In genomic region chr13:110869805-110870706, GRCh38 we compare ENCODE assay signal across 1 cellular context.
A peak's percentile ranks its signal among the peaks of the same experiment; 100 is the strongest.
TF ChIP-seq lines count a peak whose summit lies in the region.

No MANE protein-coding gene starts in this region.

TF ChIP-seq in HEK293, 187 proteins besides CTCF, POLR2A, EP300 and RAD21 (continued from another document and continues in another):
- no peak for TF ChIP-seq ZNF837 (tag by site-specific recombination; IDR thresholded peaks at IDR 0.05)
- TF ChIP-seq TCF7L2 (IDR thresholded peaks at IDR 0.05; ENCODE audit: borderline replicate concordance, low read depth, low read length): no peak
- no peak for TF ChIP-seq ZNF302 (tag by site-specific recombination; IDR thresholded peaks at IDR 0.05; ENCODE audit: low read depth)
- TF ChIP-seq ZNF560 (tag by site-specific recombination; IDR thresholded peaks at IDR 0.05; ENCODE audit: borderline replicate concordance): no peak
- TF ChIP-seq, protein P1, sequence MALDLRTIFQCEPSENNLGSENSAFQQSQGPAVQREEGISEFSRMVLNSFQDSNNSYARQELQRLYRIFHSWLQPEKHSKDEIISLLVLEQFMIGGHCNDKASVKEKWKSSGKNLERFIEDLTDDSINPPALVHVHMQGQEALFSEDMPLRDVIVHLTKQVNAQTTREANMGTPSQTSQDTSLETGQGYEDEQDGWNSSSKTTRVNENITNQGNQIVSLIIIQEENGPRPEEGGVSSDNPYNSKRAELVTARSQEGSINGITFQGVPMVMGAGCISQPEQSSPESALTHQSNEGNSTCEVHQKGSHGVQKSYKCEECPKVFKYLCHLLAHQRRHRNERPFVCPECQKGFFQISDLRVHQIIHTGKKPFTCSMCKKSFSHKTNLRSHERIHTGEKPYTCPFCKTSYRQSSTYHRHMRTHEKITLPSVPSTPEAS (tag by site-specific recombination; IDR thresholded peaks at IDR 0.05): peak; percentile 40; the same call in 1 of the 2 replicates
- no peak for TF ChIP-seq ZNF776 (tag by site-specific recombination; IDR thresholded peaks at IDR 0.05; ENCODE audit: borderline replicate concordance)
- TF ChIP-seq, protein P2, sequence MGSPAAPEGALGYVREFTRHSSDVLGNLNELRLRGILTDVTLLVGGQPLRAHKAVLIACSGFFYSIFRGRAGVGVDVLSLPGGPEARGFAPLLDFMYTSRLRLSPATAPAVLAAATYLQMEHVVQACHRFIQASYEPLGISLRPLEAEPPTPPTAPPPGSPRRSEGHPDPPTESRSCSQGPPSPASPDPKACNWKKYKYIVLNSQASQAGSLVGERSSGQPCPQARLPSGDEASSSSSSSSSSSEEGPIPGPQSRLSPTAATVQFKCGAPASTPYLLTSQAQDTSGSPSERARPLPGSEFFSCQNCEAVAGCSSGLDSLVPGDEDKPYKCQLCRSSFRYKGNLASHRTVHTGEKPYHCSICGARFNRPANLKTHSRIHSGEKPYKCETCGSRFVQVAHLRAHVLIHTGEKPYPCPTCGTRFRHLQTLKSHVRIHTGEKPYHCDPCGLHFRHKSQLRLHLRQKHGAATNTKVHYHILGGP (tag by site-specific recombination; IDR thresholded peaks at IDR 0.05): no peak
- no peak for TF ChIP-seq ZNF596 (tag by site-specific recombination; IDR thresholded peaks at IDR 0.05)
- TF ChIP-seq ZBTB21 (tag by site-specific recombination; IDR thresholded peaks at IDR 0.05): peak; percentile 89
- TF ChIP-seq SCRT1 (tag by site-specific recombination; IDR thresholded peaks at IDR 0.05; ENCODE audit: borderline replicate concordance): no peak
- TF ChIP-seq ZNF324 (tag by site-specific recombination; IDR thresholded peaks at IDR 0.05): peak; percentile 99
- peak; percentile 68 for TF ChIP-seq TRIM28 (IDR thresholded peaks at IDR 0.05; ENCODE audit: borderline replicate concordance, low read length)
- peak; percentile 100 for TF ChIP-seq HIC1 (tag by site-specific recombination; IDR thresholded peaks at IDR 0.05)
- no peak for TF ChIP-seq ZNF174 (tag by site-specific recombination; IDR thresholded peaks at IDR 0.05)
- TF ChIP-seq ZNF530 (tag by site-specific recombination; IDR thresholded peaks at IDR 0.05; ENCODE audit: low read depth): no peak
- no peak for TF ChIP-seq ZNF404 (tag by site-specific recombination; IDR thresholded peaks at IDR 0.05)
- TF ChIP-seq INSM2 (tag by site-specific recombination; IDR thresholded peaks at IDR 0.05): peak; percentile 98
- TF ChIP-seq ZNF449 (tag by site-specific recombination; IDR thresholded peaks at IDR 0.05): no peak
- TF ChIP-seq ZNF549 (tag by site-specific recombination; IDR thresholded peaks at IDR 0.05): no peak
- TF ChIP-seq ZNF571 (tag by site-specific recombination; IDR thresholded peaks at IDR 0.05): no peak
- peak; percentile 57 for TF ChIP-seq ZIC2 (tag by site-specific recombination; IDR thresholded peaks at IDR 0.05)
- no peak for TF ChIP-seq ZNF654 (tag by site-specific recombination; IDR thresholded peaks at IDR 0.05; ENCODE audit: low read depth)
- TF ChIP-seq, protein P3, sequence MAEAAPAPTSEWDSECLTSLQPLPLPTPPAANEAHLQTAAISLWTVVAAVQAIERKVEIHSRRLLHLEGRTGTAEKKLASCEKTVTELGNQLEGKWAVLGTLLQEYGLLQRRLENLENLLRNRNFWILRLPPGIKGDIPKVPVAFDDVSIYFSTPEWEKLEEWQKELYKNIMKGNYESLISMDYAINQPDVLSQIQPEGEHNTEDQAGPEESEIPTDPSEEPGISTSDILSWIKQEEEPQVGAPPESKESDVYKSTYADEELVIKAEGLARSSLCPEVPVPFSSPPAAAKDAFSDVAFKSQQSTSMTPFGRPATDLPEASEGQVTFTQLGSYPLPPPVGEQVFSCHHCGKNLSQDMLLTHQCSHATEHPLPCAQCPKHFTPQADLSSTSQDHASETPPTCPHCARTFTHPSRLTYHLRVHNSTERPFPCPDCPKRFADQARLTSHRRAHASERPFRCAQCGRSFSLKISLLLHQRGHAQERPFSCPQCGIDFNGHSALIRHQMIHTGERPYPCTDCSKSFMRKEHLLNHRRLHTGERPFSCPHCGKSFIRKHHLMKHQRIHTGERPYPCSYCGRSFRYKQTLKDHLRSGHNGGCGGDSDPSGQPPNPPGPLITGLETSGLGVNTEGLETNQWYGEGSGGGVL (tag by site-specific recombination; IDR thresholded peaks at IDR 0.05): no peak
- no peak for TF ChIP-seq ZNF280C (tag by site-specific recombination; IDR thresholded peaks at IDR 0.05)
- TF ChIP-seq ZNF510 (tag by site-specific recombination; IDR thresholded peaks at IDR 0.05; ENCODE audit: insufficient replicate concordance): no peak
- TF ChIP-seq ZNF350 (tag by site-specific recombination; IDR thresholded peaks at IDR 0.05): no peak
- TF ChIP-seq, protein P4, sequence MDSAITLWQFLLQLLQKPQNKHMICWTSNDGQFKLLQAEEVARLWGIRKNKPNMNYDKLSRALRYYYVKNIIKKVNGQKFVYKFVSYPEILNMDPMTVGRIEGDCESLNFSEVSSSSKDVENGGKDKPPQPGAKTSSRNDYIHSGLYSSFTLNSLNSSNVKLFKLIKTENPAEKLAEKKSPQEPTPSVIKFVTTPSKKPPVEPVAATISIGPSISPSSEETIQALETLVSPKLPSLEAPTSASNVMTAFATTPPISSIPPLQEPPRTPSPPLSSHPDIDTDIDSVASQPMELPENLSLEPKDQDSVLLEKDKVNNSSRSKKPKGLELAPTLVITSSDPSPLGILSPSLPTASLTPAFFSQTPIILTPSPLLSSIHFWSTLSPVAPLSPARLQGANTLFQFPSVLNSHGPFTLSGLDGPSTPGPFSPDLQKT (IDR thresholded peaks at IDR 0.05; ENCODE audit: borderline replicate concordance, low read depth, low read length): no peak
- no peak for TF ChIP-seq ZNF768 (tag by site-specific recombination; IDR thresholded peaks at IDR 0.05)
- TF ChIP-seq ZNF114 (tag by site-specific recombination; IDR thresholded peaks at IDR 0.05): no peak
- no peak for TF ChIP-seq HOXC10 (CRISPR knock-in tag; IDR thresholded peaks at IDR 0.05)
- no peak for TF ChIP-seq ZNF433 (tag by site-specific recombination; IDR thresholded peaks at IDR 0.05; ENCODE audit: low read depth)
- TF ChIP-seq, protein P5, sequence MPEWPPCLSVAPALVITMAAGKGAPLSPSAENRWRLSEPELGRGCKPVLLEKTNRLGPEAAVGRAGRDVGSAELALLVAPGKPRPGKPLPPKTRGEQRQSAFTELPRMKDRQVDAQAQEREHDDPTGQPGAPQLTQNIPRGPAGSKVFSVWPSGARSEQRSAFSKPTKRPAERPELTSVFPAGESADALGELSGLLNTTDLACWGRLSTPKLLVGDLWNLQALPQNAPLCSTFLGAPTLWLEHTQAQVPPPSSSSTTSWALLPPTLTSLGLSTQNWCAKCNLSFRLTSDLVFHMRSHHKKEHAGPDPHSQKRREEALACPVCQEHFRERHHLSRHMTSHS (tag by site-specific recombination; IDR thresholded peaks at IDR 0.05): no peak; the same call in 1 of the 2 replicates
- TF ChIP-seq ZNF26 (tag by site-specific recombination; IDR thresholded peaks at IDR 0.05): no peak
- peak; percentile 70 for TF ChIP-seq GFI1B (tag by site-specific recombination; IDR thresholded peaks at IDR 0.05)
- peak; percentile 92 for TF ChIP-seq PRDM4 (tag by site-specific recombination; IDR thresholded peaks at IDR 0.05)
- peak; percentile 91 for TF ChIP-seq KLF8 (tag by site-specific recombination; IDR thresholded peaks at IDR 0.05)
- TF ChIP-seq ZNF707 (tag by site-specific recombination; IDR thresholded peaks at IDR 0.05): no peak
- TF ChIP-seq ZNF391 (tag by site-specific recombination; IDR thresholded peaks at IDR 0.05; ENCODE audit: borderline replicate concordance, low read depth): peak; percentile 99
- no peak for TF ChIP-seq ZNF292 (tag by site-specific recombination; IDR thresholded peaks at IDR 0.05; ENCODE audit: borderline replicate concordance, low read depth)
- peak; percentile 69 for TF ChIP-seq ZFHX2 (tag by site-specific recombination; conservative IDR thresholded peaks at IDR 0.05)
- no peak for TF ChIP-seq ZNF791 (tag by site-specific recombination; IDR thresholded peaks at IDR 0.05)
